9 cellular contexts compared by ENCODE assay signal in the genomic region with DNA sequence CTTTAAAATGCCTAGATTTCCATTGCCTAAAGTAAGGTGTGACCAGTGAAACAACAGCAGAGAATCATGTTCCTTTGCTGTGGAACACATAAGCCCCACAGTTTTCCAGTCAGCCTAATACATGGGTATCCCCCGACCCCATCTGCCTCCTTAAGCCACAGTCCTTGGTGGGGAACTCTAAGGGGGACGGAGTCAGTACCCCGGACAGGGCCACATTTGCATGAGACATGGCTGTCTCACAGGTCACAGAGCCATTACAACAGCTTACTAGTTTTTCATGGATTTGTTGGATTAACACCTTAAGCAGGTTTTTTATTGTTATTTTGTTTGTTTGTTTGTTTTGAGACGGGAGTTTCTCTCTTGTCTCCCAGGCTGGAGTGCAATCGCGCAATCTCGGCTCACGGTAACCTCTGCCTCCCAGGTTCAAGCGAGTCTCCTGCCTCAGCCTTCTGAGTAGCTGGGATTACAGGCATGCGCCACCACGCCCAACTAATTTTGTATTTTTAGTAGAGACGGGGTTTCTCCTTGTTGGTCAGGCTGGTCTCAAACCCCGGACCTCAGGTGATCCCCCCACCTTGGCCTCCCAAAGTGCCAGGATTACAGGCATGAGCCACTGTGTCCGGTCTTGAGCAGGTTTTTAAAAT. TPM values are rescaled to one million over a fixed set of nuclear protein-coding genes. Genes with fewer than 3 reads are reported as not detected.
A peak's percentile ranks its signal among the peaks of the same experiment; 100 is the strongest.
DNase-seq lines count a peak whose midpoint lies in the region; ATAC-seq, FAIRE-seq and TF ChIP-seq lines count a peak whose summit lies in the region.
"Not testable (repeated sequence)": the region's sequence is repeated elsewhere in the genome, so short reads cannot be mapped to it uniquely, and the experiment has no call there.
"Had no signal": no experiment of that assay in that cellular context is flagged by ENCODE, and none has a peak within 500 bp of the region (broad histone marks: within the 10 kb centered on the region; RNA-seq: fewer than 3 reads in every experiment).

No MANE protein-coding gene starts in this region.

- ATAC-seq in GM12878, result peak; percentile 42
- not testable (repeated sequence) for ATAC-seq in thoracic aorta (ENCODE audit: insufficient number of reproducible peaks, low FRiP score, low read depth)

- H3K9ac ChIP-seq in SK-N-SH; GM12878 (ENCODE audit: control insufficient read depth, insufficient read depth, low read length); endothelial cell of umbilical vein (replicated peaks; ENCODE audit: extremely low read depth, insufficient read depth, low read length); neural progenitor cell: not testable (repeated sequence)

- SMC1A ChIA-PET in GM12878 (lab: Charles Lee; ENCODE audit: uncharacterized antibody, unreplicated experiment), result interaction anchor here (0.6 to 2.0 kb wide), 7 partner anchors 10 to 115 kb away, joined by 3 to 6 read pairs (median 4); a partner anchor contains a TSS

- H3K27me3 Mint-ChIP-seq in IgD-negative memory B cell; neural progenitor cell (ENCODE audit: insufficient read depth, low read depth): not testable (repeated sequence)

- RAD21 ChIA-PET in GM12878 (lab: Charles Lee; ENCODE audit: unreplicated experiment), result interaction anchor here (1.2 kb wide), 1 partner anchor 147 kb away, joined by 5 read pairs; no protein-coding TSS in a partner anchor

- H3K36me3 ChIP-seq in SK-N-SH (replicated peaks in 1 of 2; ENCODE audit: control insufficient read depth in 1 of 2, insufficient read depth in 2 of 2, low read length in 1 of 2), result peaks cover 3 to 16% of the 10 kb centered on the region in 2 experiments
- H3K36me3 ChIP-seq in GM12878 (ENCODE audit: control insufficient read depth in 2 of 2, insufficient read depth in 2 of 2, low read length in 1 of 2); neural progenitor cell: not testable (repeated sequence)
- peaks cover 3 to 18% of the 10 kb centered on the region in 2 experiments for H3K36me3 ChIP-seq in endothelial cell of umbilical vein (ENCODE audit: control insufficient read depth in 2 of 2, extremely low read depth in 1 of 2, insufficient read depth in 2 of 2, low read length in 2 of 2)
- H3K36me3 ChIP-seq in thoracic aorta, result peaks cover 25% of the 10 kb centered on the region

- 97% methylated on average over 14 of the region's 14 CpGs for WGBS in SK-N-SH (ENCODE audit: low lambda C conversion rate)
- 64% methylated on average over 14 of the region's 14 CpGs for WGBS in GM12878 (ENCODE audit: insufficient coverage, insufficient replicate concordance, low lambda C conversion rate, missing lambda C conversion rate)

- not testable (repeated sequence) for H3K9me3 ChIP-seq in SK-N-SH; GM12878 (replicated peaks; ENCODE audit: control insufficient read depth, insufficient read depth, low read length); endothelial cell of umbilical vein (replicated peaks; ENCODE audit: control insufficient read depth, insufficient read depth, low read length); neural progenitor cell (ENCODE audit: low read depth); thoracic aorta

- not testable (repeated sequence) for H3K9me2 ChIP-seq in SK-N-SH

- not testable (repeated sequence) for H3K9me3 Mint-ChIP-seq in IgD-negative memory B cell, neural progenitor cell

- not testable (repeated sequence) for H3K9me1 ChIP-seq in endothelial cell of umbilical vein (replicated peaks; ENCODE audit: control insufficient read depth, extremely low read depth, insufficient read depth, low read length)

- DNase-seq in DMS 273 (lab: John Stamatoyannopoulos, UW; ENCODE audit: unreplicated experiment), result peak; percentile 24
- DNase-seq in SK-N-SH; GM12878 (ENCODE audit: low read depth, low spot score); endothelial cell of umbilical vein (ENCODE audit: low read depth, low spot score); thoracic aorta (ENCODE audit: low spot score): not testable (repeated sequence)
- peak; percentile 83 for DNase-seq in iPS-NIHi11 (ENCODE audit: low spot score)
- DNase-seq in neural progenitor cell (ENCODE audit: low spot score), result peak; percentile 56

- peak overlapping the region in 2 of 3 donors; percentile 4 to 26 for H3K27ac Mint-ChIP-seq in IgD-negative memory B cell
- not testable (repeated sequence) for H3K27ac Mint-ChIP-seq in neural progenitor cell

- not testable (repeated sequence) for H3K4me3 Mint-ChIP-seq in IgD-negative memory B cell, neural progenitor cell

- CTCF ChIA-PET in SK-N-SH (lab: Yijun Ruan, JAX), result interaction anchor here (1.0 to 3.4 kb wide), 3 partner anchors 70 to 190 kb away, joined by 3 to 20 read pairs (median 16); no protein-coding TSS in a partner anchor
- CTCF ChIA-PET in GM12878 (lab: Yijun Ruan, JAX), result interaction anchor here (0.8 to 1.3 kb wide), 2 partner anchors 38 to 96 kb away, joined by 3 to 4 read pairs; no protein-coding TSS in a partner anchor
- CTCF ChIA-PET in endothelial cell of umbilical vein (lab: Charles Lee), result interaction anchor here (0.8 to 1.4 kb wide), 6 partner anchors 16 to 232 kb away, joined by 3 to 6 read pairs (median 4); a partner anchor contains a TSS

- TF ChIP-seq CTCF in SK-N-SH (IDR thresholded peaks at IDR 0.05); GM12878 (IDR thresholded peaks at IDR 0.05 in 2 of 3, conservative IDR thresholded peaks at IDR 0.05 in 1 of 3; ENCODE audit: control insufficient read depth in 2 of 3, extremely low read depth in 1 of 3, insufficient read depth in 1 of 3, low read depth in 3 of 3, low read length in 3 of 3); endothelial cell of umbilical vein (IDR thresholded peaks at IDR 0.05; ENCODE audit: extremely low read depth in 1 of 2, insufficient read depth in 1 of 2, low read depth in 1 of 2, low read length in 2 of 2); neural progenitor cell (IDR thresholded peaks at IDR 0.05); thoracic aorta (IDR thresholded peaks at IDR 0.05): not testable (repeated sequence)

- not testable (repeated sequence) for TF ChIP-seq POLR2A in GM12878 (IDR thresholded peaks at IDR 0.05; ENCODE audit: low read depth, low read length); endothelial cell of umbilical vein (IDR thresholded peaks at IDR 0.05; ENCODE audit: low read depth, low read length)

- in situ Hi-C loops in GM12878 (cut with MboI), result not testable (repeated sequence)

- H4K20me1 ChIP-seq in SK-N-SH (ENCODE audit: insufficient read depth), result peaks cover 32% of the 10 kb centered on the region
- H4K20me1 ChIP-seq in GM12878 (ENCODE audit: control insufficient read depth, insufficient read depth); endothelial cell of umbilical vein (replicated peaks; ENCODE audit: control insufficient read depth, extremely low read depth, insufficient read depth, low read length); neural progenitor cell (ENCODE audit: low read depth): not testable (repeated sequence)

- not testable (repeated sequence) for H3K27me3 ChIP-seq in SK-N-SH (ENCODE audit: insufficient read depth); GM12878 (replicated peaks in 1 of 2; ENCODE audit: control insufficient read depth in 2 of 2, insufficient read depth in 2 of 2, low read length in 1 of 2); endothelial cell of umbilical vein (ENCODE audit: control insufficient read depth in 2 of 2, insufficient read depth in 2 of 2, low read length in 2 of 2); neural progenitor cell; thoracic aorta (replicated peaks; ENCODE audit: insufficient read depth)

- TF ChIP-seq EP300 in SK-N-SH (IDR thresholded peaks at IDR 0.05; ENCODE audit: borderline replicate concordance in 1 of 2, low read depth in 1 of 2, low read length in 1 of 2); GM12878 (IDR thresholded peaks at IDR 0.05; ENCODE audit: borderline replicate concordance in 1 of 2, control insufficient read depth in 1 of 2, low read depth in 2 of 2, low read length in 2 of 2): not testable (repeated sequence)

- not testable (repeated sequence) for FAIRE-seq in GM12878 (lab: Jason Lieb, UNC)
- FAIRE-seq in endothelial cell of umbilical vein (lab: Jason Lieb, UNC), result peak; percentile 63

- H2AFZ ChIP-seq in SK-N-SH (ENCODE audit: low read depth); GM12878 (ENCODE audit: control insufficient read depth, low read depth, low read length); endothelial cell of umbilical vein (ENCODE audit: low read depth, low read length); neural progenitor cell (replicated peaks): not testable (repeated sequence)

- not testable (repeated sequence) for H3K79me2 ChIP-seq in SK-N-SH (ENCODE audit: insufficient read depth); GM12878 (ENCODE audit: control insufficient read depth, insufficient read depth, low read length); endothelial cell of umbilical vein (ENCODE audit: control insufficient read depth, insufficient read depth, low read length); neural progenitor cell (ENCODE audit: low read depth)

- H3K4me1 ChIP-seq in SK-N-SH (ENCODE audit: control insufficient read depth in 1 of 2, insufficient read depth in 2 of 2, low read depth in 1 of 2, low read length in 1 of 2), result peaks cover 13 to 51% of the 10 kb centered on the region in 2 experiments; a peak in 3 of 4 replicates
- peaks cover 27% of the 10 kb centered on the region for H3K4me1 ChIP-seq in GM12878 (ENCODE audit: control insufficient read depth, insufficient read depth, low read length)
- H3K4me1 ChIP-seq in endothelial cell of umbilical vein (ENCODE audit: control insufficient read depth, extremely low read depth, insufficient read depth, low read length); neural progenitor cell: not testable (repeated sequence)
- peaks cover 15 to 31% of the 10 kb centered on the region in 2 donors for H3K4me1 ChIP-seq in thoracic aorta (ENCODE audit: control insufficient read depth in 1 of 2, low read depth in 2 of 2)

- POLR2A ChIA-PET in SK-N-SH (lab: Yijun Ruan, JAX), result interaction anchor here (1.7 kb wide), 1 partner anchor 20 kb away, joined by 4 read pairs; a partner anchor contains a TSS
- POLR2A ChIA-PET in GM12878 (lab: Charles Lee); endothelial cell of umbilical vein (lab: Charles Lee): not testable (repeated sequence)

- TF ChIP-seq RAD21 in SK-N-SH (IDR thresholded peaks at IDR 0.05; ENCODE audit: low read length); GM12878 (IDR thresholded peaks at IDR 0.05; ENCODE audit: insufficient read depth, low read depth, low read length): not testable (repeated sequence)

- H3K27ac ChIP-seq in SK-N-SH (ENCODE audit: low read depth in 2 of 2, low read length in 1 of 2) (peak overlapping the region in 1 of 2 experiments; percentile 0; a peak in 1 of 4 replicates), thoracic aorta (peak overlapping the region; percentile 45 to 48)
- H3K27ac ChIP-seq in GM12878 (ENCODE audit: control insufficient read depth, insufficient read depth); endothelial cell of umbilical vein (ENCODE audit: insufficient read depth, low read depth, low read length); neural progenitor cell: not testable (repeated sequence)

- H3K4me3 ChIP-seq in SK-N-SH (ENCODE audit: low read depth in 2 of 2, low read length in 1 of 2); GM12878; endothelial cell of umbilical vein (replicated peaks in 1 of 3; ENCODE audit: insufficient read depth in 1 of 3, low read depth in 1 of 3, low read length in 3 of 3); neural progenitor cell: not testable (repeated sequence)
- H3K4me3 ChIP-seq in thoracic aorta, result peak overlapping the region; percentile 62

- H3K4me2 ChIP-seq in SK-N-SH; endothelial cell of umbilical vein (ENCODE audit: insufficient read depth, low read length); neural progenitor cell: not testable (repeated sequence)
- H3K4me2 ChIP-seq in GM12878 (ENCODE audit: control insufficient read depth, insufficient read depth), result peak overlapping the region; percentile 62; the same call in 1 of the 2 replicates

- peaks cover 16% of the 10 kb centered on the region for H3F3A ChIP-seq in SK-N-SH (replicated peaks; ENCODE audit: insufficient read depth)
- not testable (repeated sequence) for H3F3A ChIP-seq in neural progenitor cell (ENCODE audit: low read depth)

- intact Hi-C loops in GM12878 (cut with micrococcal nuclease; ENCODE audit: unreplicated experiment); endothelial cell of umbilical vein (cut with micrococcal nuclease): not testable (repeated sequence)

- not testable (repeated sequence) for BruUV-seq in GM12878 (replicated peaks; lab: Mats Ljungman, UMichigan); endothelial cell of umbilical vein (replicated peaks; lab: Mats Ljungman, UMichigan)

- H3K4me1 Mint-ChIP-seq in IgD-negative memory B cell, result peaks cover 13 to 15% (median 13%) of the 10 kb centered on the region in 3 donors
- not testable (repeated sequence) for H3K4me1 Mint-ChIP-seq in neural progenitor cell

- dilution Hi-C loops in endothelial cell of umbilical vein (cut with MboI; ENCODE audit: extremely low pct_ligation_motif_present, low sequenced_read_pairs), result not testable (repeated sequence)

- H3K36me3 Mint-ChIP-seq in IgD-negative memory B cell, neural progenitor cell: not testable (repeated sequence)

RNA-seq across cellular contexts. Expression of a gene that starts 15.0 kb away (rescaled TPM):
- polyA plus RNA-seq in IgD-negative memory B cell (not detected), SK-N-SH (2012; rRNA removed) (0.12 and 0.13 TPM in 2 replicates), GM12878 (2011; rRNA removed) (0.07 and 0.12 TPM in 2 replicates), GM12878 (2014; fragmentation: Illumina TruSeq; extraction: Trizol) (0.17 and 0.24 TPM in 2 replicates), GM12878 (2014; fragmentation: Nextera tagmentation; extraction: Ambion mirVana) (under 1 TPM in 1 of 2 experiments, not detected in 1; 0.04 TPM), GM12878 (2014; rRNA removed) (0.27 and 0.61 TPM in 2 replicates), GM12878 (2016; fragmentation: Nextera tagmentation; extraction: Ambion mirVana) (under 1 TPM; 0.32 to 0.62 TPM), endothelial cell of umbilical vein (0.05 TPM in 1 of 2 replicates, not detected in the other)
- polyA plus RNA-seq in SK-N-SH (2012; cell fraction: cytosol; rRNA removed), result 0.10 and 0.18 TPM in 2 replicates
- 0.08 and 0.15 TPM in 2 replicates for polyA plus RNA-seq in SK-N-SH (2012; cell fraction: nucleus; rRNA removed)
- total RNA-seq in GM12878 (2013; cell fraction: nucleolus; rRNA removed), result 0.38 and 0.54 TPM in 2 replicates
- total RNA-seq in GM12878 (2014; rRNA removed) (0.27 TPM in 1 of 2 replicates, not detected in the other), GM12878 (2014; rRNA removed; fragmentation: Illumina TruSeq; extraction: Trizol) (0.05 and 0.13 TPM in 2 replicates), GM12878 (2021) (0.11 and 0.23 TPM in 2 replicates), endothelial cell of umbilical vein (not detected in 2 replicates), neural progenitor cell (ENCODE audit: low replicate concordance) (0.53 TPM in 1 of 2 replicates, not detected in the other), thoracic aorta (not detected)
- not detected for polyA plus RNA-seq in GM12878 (2011; ENCODE audit: low read depth)
- polyA plus RNA-seq in GM12878 (2011; cell fraction: cytosol; rRNA removed), result 0.10 and 0.22 TPM in 2 replicates
- polyA plus RNA-seq in GM12878 (2011; cell fraction: nucleus; rRNA removed), result 0.25 and 0.38 TPM in 2 replicates
- polyA plus RNA-seq in GM12878 (2012), result 0.13 and 0.15 TPM in 2 replicates
- 1.0 and 1.1 TPM in 2 replicates for polyA minus RNA-seq in GM12878 (2011; rRNA and poly(A)+ RNA removed)
- polyA minus RNA-seq in GM12878 (2011; cell fraction: cytosol; rRNA and poly(A)+ RNA removed), result 0.53 TPM in 1 of 2 replicates, not detected in the other
- 1.1 and 1.3 TPM in 2 replicates for polyA minus RNA-seq in GM12878 (2011; cell fraction: nucleus; rRNA and poly(A)+ RNA removed)
- polyA plus RNA-seq in endothelial cell of umbilical vein (2011; cell fraction: cytosol; rRNA removed), result 0.03 and 0.05 TPM in 2 replicates
- not detected in 2 replicates for polyA plus RNA-seq in endothelial cell of umbilical vein (2011; cell fraction: nucleus; rRNA removed)
- 0.14 and 0.21 TPM in 2 replicates for polyA plus RNA-seq in endothelial cell of umbilical vein (2012)
- polyA minus RNA-seq in endothelial cell of umbilical vein, result not detected in 2 replicates
- polyA minus RNA-seq in endothelial cell of umbilical vein (2011; cell fraction: cytosol; rRNA and poly(A)+ RNA removed), result not detected
- not detected in 2 replicates for polyA minus RNA-seq in endothelial cell of umbilical vein (2011; cell fraction: nucleus; rRNA and poly(A)+ RNA removed)
- total RNA-seq: Peyer's patch had no signal

RNA-seq across cellular contexts. Expression of a gene that starts 19.7 kb away (rescaled TPM):
- 12.0 TPM for polyA plus RNA-seq in IgD-negative memory B cell
- polyA plus RNA-seq in SK-N-SH (2012; rRNA removed), result 0.19 and 0.25 TPM in 2 replicates
- 0.09 and 0.20 TPM in 2 replicates for polyA plus RNA-seq in SK-N-SH (2012; cell fraction: cytosol; rRNA removed)
- polyA plus RNA-seq in SK-N-SH (2012; cell fraction: nucleus; rRNA removed), result 0.32 and 0.33 TPM in 2 replicates
- 2.4 TPM in 2 replicates for total RNA-seq in GM12878 (2013; cell fraction: nucleolus; rRNA removed)
- 4.3 and 5.0 TPM in 2 replicates for total RNA-seq in GM12878 (2014; rRNA removed)
- 0.28 and 0.49 TPM in 2 replicates for total RNA-seq in GM12878 (2014; rRNA removed; fragmentation: Illumina TruSeq; extraction: Trizol)
- 3.6 and 3.7 TPM in 2 replicates for total RNA-seq in GM12878 (2021)
- polyA plus RNA-seq in GM12878 (2011; ENCODE audit: low read depth), result not detected
- 0.04 and 0.12 TPM in 2 replicates for polyA plus RNA-seq in GM12878 (2011; rRNA removed)
- polyA plus RNA-seq in GM12878 (2011; cell fraction: cytosol; rRNA removed), result 0.19 and 0.22 TPM in 2 replicates
- 0.61 and 1.0 TPM in 2 replicates for polyA plus RNA-seq in GM12878 (2011; cell fraction: nucleus; rRNA removed)
- polyA plus RNA-seq in GM12878 (2012), result 0.90 and 1.2 TPM in 2 replicates
- polyA plus RNA-seq in GM12878 (2014; fragmentation: Illumina TruSeq; extraction: Trizol), result 0.21 TPM in 1 of 2 replicates, not detected in the other
- under 1 TPM; 0.16 to 0.46 TPM for polyA plus RNA-seq in GM12878 (2014; fragmentation: Nextera tagmentation; extraction: Ambion mirVana)
- polyA plus RNA-seq in GM12878 (2014; rRNA removed), result 1.3 and 2.4 TPM in 2 replicates
- polyA plus RNA-seq in GM12878 (2016; fragmentation: Nextera tagmentation; extraction: Ambion mirVana), result 1 to 10 TPM; 3.6 to 4.7 TPM
- polyA minus RNA-seq in GM12878 (2011; rRNA and poly(A)+ RNA removed), result 0.22 and 0.62 TPM in 2 replicates
- polyA minus RNA-seq in GM12878 (2011; cell fraction: cytosol; rRNA and poly(A)+ RNA removed), result 0.53 and 0.83 TPM in 2 replicates
- 2.9 and 5.5 TPM in 2 replicates for polyA minus RNA-seq in GM12878 (2011; cell fraction: nucleus; rRNA and poly(A)+ RNA removed)
- total RNA-seq in endothelial cell of umbilical vein, result 0.62 and 1.4 TPM in 2 replicates
- 0.92 and 1.0 TPM in 2 replicates for polyA plus RNA-seq in endothelial cell of umbilical vein
- 0.32 and 0.71 TPM in 2 replicates for polyA plus RNA-seq in endothelial cell of umbilical vein (2011; cell fraction: cytosol; rRNA removed)
- 0.22 and 0.25 TPM in 2 replicates for polyA plus RNA-seq in endothelial cell of umbilical vein (2011; cell fraction: nucleus; rRNA removed)
- 1.2 and 1.3 TPM in 2 replicates for polyA plus RNA-seq in endothelial cell of umbilical vein (2012)
- polyA minus RNA-seq in endothelial cell of umbilical vein, result 0.34 and 0.51 TPM in 2 replicates
- 4.5 TPM for polyA minus RNA-seq in endothelial cell of umbilical vein (2011; cell fraction: cytosol; rRNA and poly(A)+ RNA removed)
- 0.48 and 1.0 TPM in 2 replicates for polyA minus RNA-seq in endothelial cell of umbilical vein (2011; cell fraction: nucleus; rRNA and poly(A)+ RNA removed)
- total RNA-seq in neural progenitor cell (ENCODE audit: low replicate concordance), result 0.19 TPM in 1 of 2 replicates, not detected in the other
- total RNA-seq in thoracic aorta, result 1 to 10 TPM; 2.6 to 3.1 TPM

RNA-seq across cellular contexts. Expression of a gene that starts 27.1 kb away (rescaled TPM):
- 4.1 TPM for polyA plus RNA-seq in IgD-negative memory B cell
- 20.1 and 25.1 TPM in 2 replicates for polyA plus RNA-seq in SK-N-SH (2012; rRNA removed)
- polyA plus RNA-seq in SK-N-SH (2012; cell fraction: cytosol; rRNA removed), result 5.8 and 10.6 TPM in 2 replicates
- polyA plus RNA-seq in SK-N-SH (2012; cell fraction: nucleus; rRNA removed), result 112 and 142 TPM in 2 replicates
- 19.3 and 24.9 TPM in 2 replicates for total RNA-seq in GM12878 (2013; cell fraction: nucleolus; rRNA removed)
- 14.3 and 15.6 TPM in 2 replicates for total RNA-seq in GM12878 (2014; rRNA removed)
- total RNA-seq in GM12878 (2014; rRNA removed; fragmentation: Illumina TruSeq; extraction: Trizol), result 7.3 and 7.6 TPM in 2 replicates
- total RNA-seq in GM12878 (2021), result 13.6 and 14.2 TPM in 2 replicates
- polyA plus RNA-seq in GM12878 (2011; ENCODE audit: low read depth), result 1.4 TPM
- 2.1 and 3.6 TPM in 2 replicates for polyA plus RNA-seq in GM12878 (2011; rRNA removed)
- 5.9 and 8.1 TPM in 2 replicates for polyA plus RNA-seq in GM12878 (2011; cell fraction: cytosol; rRNA removed)
- polyA plus RNA-seq in GM12878 (2011; cell fraction: nucleus; rRNA removed), result 30.0 and 35.4 TPM in 2 replicates
- polyA plus RNA-seq in GM12878 (2012), result 5.9 and 6.9 TPM in 2 replicates
- polyA plus RNA-seq in GM12878 (2014; fragmentation: Illumina TruSeq; extraction: Trizol), result 3.4 and 4.6 TPM in 2 replicates
- polyA plus RNA-seq in GM12878 (2014; fragmentation: Nextera tagmentation; extraction: Ambion mirVana), result 1 to 10 TPM in 1 of 2 experiments, under 1 TPM in 1; 0.21 to 1.3 TPM
- 14.5 and 17.0 TPM in 2 replicates for polyA plus RNA-seq in GM12878 (2014; rRNA removed)
- 1 to 10 TPM; 7.0 to 8.5 TPM for polyA plus RNA-seq in GM12878 (2016; fragmentation: Nextera tagmentation; extraction: Ambion mirVana)
- polyA minus RNA-seq in GM12878 (2011; rRNA and poly(A)+ RNA removed), result 2.5 and 8.5 TPM in 2 replicates
- polyA minus RNA-seq in GM12878 (2011; cell fraction: cytosol; rRNA and poly(A)+ RNA removed), result 3.2 and 5.5 TPM in 2 replicates
- polyA minus RNA-seq in GM12878 (2011; cell fraction: nucleus; rRNA and poly(A)+ RNA removed), result 8.0 and 9.9 TPM in 2 replicates
- 18.1 and 20.2 TPM in 2 replicates for total RNA-seq in endothelial cell of umbilical vein
- polyA plus RNA-seq in endothelial cell of umbilical vein, result 22.4 and 34.2 TPM in 2 replicates
- polyA plus RNA-seq in endothelial cell of umbilical vein (2011; cell fraction: cytosol; rRNA removed), result 11.9 and 17.5 TPM in 2 replicates
- 53.5 and 74.7 TPM in 2 replicates for polyA plus RNA-seq in endothelial cell of umbilical vein (2011; cell fraction: nucleus; rRNA removed)
- polyA plus RNA-seq in endothelial cell of umbilical vein (2012), result 13.7 and 19.6 TPM in 2 replicates
- polyA minus RNA-seq in endothelial cell of umbilical vein, result 11.4 and 22.0 TPM in 2 replicates
- polyA minus RNA-seq in endothelial cell of umbilical vein (2011; cell fraction: cytosol; rRNA and poly(A)+ RNA removed), result 46.7 TPM
- polyA minus RNA-seq in endothelial cell of umbilical vein (2011; cell fraction: nucleus; rRNA and poly(A)+ RNA removed), result 16.0 and 18.5 TPM in 2 replicates
- 19.2 and 40.2 TPM in 2 replicates for total RNA-seq in neural progenitor cell (ENCODE audit: low replicate concordance)
- total RNA-seq in thoracic aorta, result 10 to 100 TPM; 24.0 to 29.6 TPM

RNA-seq across cellular contexts. Expression of a gene that starts 39.1 kb away (rescaled TPM):
- polyA plus RNA-seq in IgD-negative memory B cell (0.43 TPM), SK-N-SH (2012; rRNA removed) (12.4 and 15.0 TPM in 2 replicates), GM12878 (2011; rRNA removed) (10.0 and 17.8 TPM in 2 replicates), GM12878 (2014; fragmentation: Illumina TruSeq; extraction: Trizol) (13.0 and 21.6 TPM in 2 replicates), GM12878 (2014; fragmentation: Nextera tagmentation; extraction: Ambion mirVana) (1 to 10 TPM in 1 of 2 experiments, under 1 TPM in 1; 0.29 to 2.1 TPM), GM12878 (2014; rRNA removed) (50.2 and 55.4 TPM in 2 replicates), GM12878 (2016; fragmentation: Nextera tagmentation; extraction: Ambion mirVana) (10 to 100 TPM in 1 of 2 experiments, 1 to 10 TPM in 1; 3.2 to 16.7 TPM), endothelial cell of umbilical vein (20.7 and 22.3 TPM in 2 replicates)
- 7.9 and 11.4 TPM in 2 replicates for polyA plus RNA-seq in SK-N-SH (2012; cell fraction: cytosol; rRNA removed)
- 32.7 and 45.1 TPM in 2 replicates for polyA plus RNA-seq in SK-N-SH (2012; cell fraction: nucleus; rRNA removed)
- 8.1 and 11.3 TPM in 2 replicates for total RNA-seq in GM12878 (2013; cell fraction: nucleolus; rRNA removed)
- total RNA-seq in GM12878 (2014; rRNA removed) (31.6 and 36.7 TPM in 2 replicates), GM12878 (2014; rRNA removed; fragmentation: Illumina TruSeq; extraction: Trizol) (22.8 and 26.1 TPM in 2 replicates), GM12878 (2021) (41.5 and 43.2 TPM in 2 replicates), endothelial cell of umbilical vein (27.0 and 29.6 TPM in 2 replicates), neural progenitor cell (ENCODE audit: low replicate concordance) (9.7 and 29.7 TPM in 2 replicates), thoracic aorta (under 1 TPM; 0.68 to 0.92 TPM)
- polyA plus RNA-seq in GM12878 (2011; ENCODE audit: low read depth), result 7.8 TPM
- polyA plus RNA-seq in GM12878 (2011; cell fraction: cytosol; rRNA removed), result 21.2 and 29.9 TPM in 2 replicates
- 53.2 and 72.7 TPM in 2 replicates for polyA plus RNA-seq in GM12878 (2011; cell fraction: nucleus; rRNA removed)
- polyA plus RNA-seq in GM12878 (2012), result 17.4 and 23.4 TPM in 2 replicates
- 11.0 and 14.8 TPM in 2 replicates for polyA minus RNA-seq in GM12878 (2011; rRNA and poly(A)+ RNA removed)
- 7.5 and 8.4 TPM in 2 replicates for polyA minus RNA-seq in GM12878 (2011; cell fraction: cytosol; rRNA and poly(A)+ RNA removed)
- 5.9 and 9.2 TPM in 2 replicates for polyA minus RNA-seq in GM12878 (2011; cell fraction: nucleus; rRNA and poly(A)+ RNA removed)
- 15.9 and 17.8 TPM in 2 replicates for polyA plus RNA-seq in endothelial cell of umbilical vein (2011; cell fraction: cytosol; rRNA removed)
- 27.0 and 30.5 TPM in 2 replicates for polyA plus RNA-seq in endothelial cell of umbilical vein (2011; cell fraction: nucleus; rRNA removed)
- 12.3 and 15.7 TPM in 2 replicates for polyA plus RNA-seq in endothelial cell of umbilical vein (2012)
- 13.4 and 15.0 TPM in 2 replicates for polyA minus RNA-seq in endothelial cell of umbilical vein
- polyA minus RNA-seq in endothelial cell of umbilical vein (2011; cell fraction: cytosol; rRNA and poly(A)+ RNA removed), result 34.7 TPM
- polyA minus RNA-seq in endothelial cell of umbilical vein (2011; cell fraction: nucleus; rRNA and poly(A)+ RNA removed), result 6.3 and 6.5 TPM in 2 replicates
